In the genomic region with DNA sequence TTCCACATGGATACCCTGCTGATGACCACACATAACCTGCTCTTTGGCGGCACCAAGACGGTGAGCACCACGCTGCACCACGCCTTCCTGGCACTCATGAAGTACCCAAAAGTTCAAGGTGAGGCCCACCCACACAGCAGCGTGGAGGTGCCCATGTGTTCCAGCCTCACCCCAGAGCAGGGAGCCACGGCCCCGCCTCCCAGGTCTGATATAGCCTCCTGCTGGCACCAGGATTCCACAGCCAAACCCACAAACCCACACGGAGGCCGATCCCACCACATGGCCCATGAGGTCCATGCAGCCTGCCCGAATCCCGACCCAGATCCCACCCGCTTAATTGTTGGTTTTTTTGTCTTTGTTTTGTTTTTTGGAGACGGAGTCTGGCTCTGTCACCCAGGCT, we compare ENCODE assay signal across 13 cellular contexts. TPM values are rescaled to one million over a fixed set of nuclear protein-coding genes. Genes with fewer than 3 reads are reported as not detected.
A peak's percentile ranks its signal among the peaks of the same experiment; 100 is the strongest.
DNase-seq lines count a peak whose midpoint lies in the region; ATAC-seq, FAIRE-seq and TF ChIP-seq lines count a peak whose summit lies in the region.
"Not testable (repeated sequence)": the region's sequence is repeated elsewhere in the genome, so short reads cannot be mapped to it uniquely, and the experiment has no call there.
"Had no signal": no experiment of that assay in that cellular context is flagged by ENCODE, and none has a peak within 500 bp of the region (broad histone marks: within the 10 kb centered on the region; RNA-seq: fewer than 3 reads in every experiment).

No MANE protein-coding gene starts in this region.

- CTCF ChIA-PET in CD8-positive, alpha-beta memory T cell (lab: Charles Lee): interaction anchor here (0.7 to 2.6 kb wide), 3 partner anchors 13 to 460 kb away, joined by 3 to 8 read pairs (median 3); no protein-coding TSS in a partner anchor

- not testable (repeated sequence) for ATAC-seq in CD4-positive, CD25-positive, alpha-beta regulatory T cell (ENCODE audit: low read depth in 2 of 2); natural killer cell; stimulated activated effector memory CD8-positive, alpha-beta T cell treated with anti-CD3 and anti-CD28 coated beads, Interleukin-12 subunit alpha, Interleukin-12 subunit beta, amount 100 ng/mL, for 72 hours

- not testable (repeated sequence) for H3K4me3 Mint-ChIP-seq in CD4-positive, CD25-positive, alpha-beta regulatory T cell; T-helper 1 cell treated with Interleukin-12 subunit alpha and Interleukin-12 subunit beta and Interleukin-4 antibody, amounts not matched to agents 30 μg/mL and 1 μg/mL, for 36 hours; activated naive CD4-positive, alpha-beta T cell treated with anti-CD3 and anti-CD28 coated beads, Interleukin-2, amount 50 U/mL, for 24 hours; natural killer cell; stimulated activated effector memory CD8-positive, alpha-beta T cell treated with anti-CD3 and anti-CD28 coated beads, Interleukin-12 subunit alpha, Interleukin-12 subunit beta, amount 100 ng/mL, for 72 hours
- peak overlapping the region in 1 of 7 donors; percentile 63 for H3K4me3 Mint-ChIP-seq in CD8-positive, alpha-beta memory T cell

- not testable (repeated sequence) for H3K9me3 Mint-ChIP-seq in CD4-positive, CD25-positive, alpha-beta regulatory T cell; CD8-positive, alpha-beta memory T cell; T-helper 1 cell treated with Interleukin-12 subunit alpha and Interleukin-12 subunit beta and Interleukin-4 antibody, amounts not matched to agents 30 μg/mL and 1 μg/mL, for 36 hours; activated naive CD4-positive, alpha-beta T cell treated with anti-CD3 and anti-CD28 coated beads, Interleukin-2, amount 50 U/mL, for 24 hours; natural killer cell; stimulated activated effector memory CD8-positive, alpha-beta T cell treated with anti-CD3 and anti-CD28 coated beads, Interleukin-12 subunit alpha, Interleukin-12 subunit beta, amount 100 ng/mL, for 72 hours

- DNase-seq in CD4-positive, CD25-positive, alpha-beta regulatory T cell; CD8-positive, alpha-beta memory T cell; natural killer cell; stimulated activated effector memory CD8-positive, alpha-beta T cell treated with anti-CD3 and anti-CD28 coated beads, Interleukin-12 subunit alpha, Interleukin-12 subunit beta, amount 100 ng/mL, for 72 hours (ENCODE audit: low spot score in 2 of 2): not testable (repeated sequence)
- DNase-seq in kidney: peak; percentile 26

- H3K27ac ChIP-seq in CD4-positive, CD25-positive, alpha-beta regulatory T cell (ENCODE audit: insufficient read depth, low read length, poor library complexity, severe bottlenecking); CD8-positive, alpha-beta memory T cell (ENCODE audit: low read depth, low read length); kidney (ENCODE audit: low read depth in 2 of 2, low read length in 2 of 2): not testable (repeated sequence)

- not testable (repeated sequence) for H3K27me3 ChIP-seq in CD4-positive, CD25-positive, alpha-beta regulatory T cell (ENCODE audit: control insufficient read depth, insufficient read depth, low read length); CD8-positive, alpha-beta memory T cell (ENCODE audit: insufficient read depth, low read length, poor library complexity, severe bottlenecking)

- H3K4me3 ChIP-seq in CD4-positive, CD25-positive, alpha-beta regulatory T cell (ENCODE audit: low read depth, low read length); CD8-positive, alpha-beta memory T cell (ENCODE audit: low read length); kidney (ENCODE audit: low read length in 2 of 2): not testable (repeated sequence)

- H3K9ac ChIP-seq in kidney (ENCODE audit: low read length in 2 of 2): not testable (repeated sequence)

- not testable (repeated sequence) for H3K27me3 Mint-ChIP-seq in CD4-positive, CD25-positive, alpha-beta regulatory T cell; CD8-positive, alpha-beta memory T cell; activated naive CD4-positive, alpha-beta T cell treated with anti-CD3 and anti-CD28 coated beads, Interleukin-2, amount 50 U/mL, for 24 hours; natural killer cell (ENCODE audit: low read depth in 2 of 2)
- H3K27me3 Mint-ChIP-seq in T-helper 1 cell treated with Interleukin-12 subunit alpha and Interleukin-12 subunit beta and Interleukin-4 antibody, amounts not matched to agents 30 μg/mL and 1 μg/mL, for 36 hours (ENCODE audit: low read depth): peaks cover 18% of the 10 kb centered on the region

- intact Hi-C loops in kidney (cut with DNase I): not testable (repeated sequence)
- intact Hi-C loops in natural killer cell (cut with micrococcal nuclease): loop anchor here (5.0 kb wide), 1 partner anchor 656 kb away; the partner anchor contains the start of genes BLVRB and SPTBN4

- not testable (repeated sequence) for H3K9me3 ChIP-seq in CD4-positive, CD25-positive, alpha-beta regulatory T cell (ENCODE audit: control insufficient read depth in 2 of 2, low read length in 2 of 2); CD8-positive, alpha-beta memory T cell (ENCODE audit: low read length); kidney (ENCODE audit: control insufficient read depth in 1 of 2, low read length in 2 of 2)

- FAIRE-seq in kidney (lab: Jason Lieb, UNC): not testable (repeated sequence)

- H3K4me1 ChIP-seq in CD4-positive, CD25-positive, alpha-beta regulatory T cell (ENCODE audit: control insufficient read depth, insufficient read depth, low read length, poor library complexity, severe bottlenecking): peaks cover 12% of the 10 kb centered on the region
- H3K4me1 ChIP-seq in CD8-positive, alpha-beta memory T cell (ENCODE audit: insufficient read depth, low read length): peaks cover 26% of the 10 kb centered on the region
- not testable (repeated sequence) for H3K4me1 ChIP-seq in kidney (ENCODE audit: control insufficient read depth in 1 of 2, insufficient read depth in 1 of 2, low read depth in 1 of 2, low read length in 2 of 2)

- peak overlapping the region in 2 of 3 donors; percentile 58 to 76 for H3K27ac Mint-ChIP-seq in CD4-positive, CD25-positive, alpha-beta regulatory T cell
- H3K27ac Mint-ChIP-seq in CD8-positive, alpha-beta memory T cell: peak overlapping the region in 6 of 8 donors; percentile 39 to 94 (median 87)
- peak overlapping the region; percentile 21 for H3K27ac Mint-ChIP-seq in T-helper 1 cell treated with Interleukin-12 subunit alpha and Interleukin-12 subunit beta and Interleukin-4 antibody, amounts not matched to agents 30 μg/mL and 1 μg/mL, for 36 hours
- peak overlapping the region; percentile 62 for H3K27ac Mint-ChIP-seq in activated naive CD4-positive, alpha-beta T cell treated with anti-CD3 and anti-CD28 coated beads, Interleukin-2, amount 50 U/mL, for 24 hours
- peak overlapping the region; percentile 84 to 96 for H3K27ac Mint-ChIP-seq in natural killer cell
- H3K27ac Mint-ChIP-seq in stimulated activated effector memory CD8-positive, alpha-beta T cell treated with anti-CD3 and anti-CD28 coated beads, Interleukin-12 subunit alpha, Interleukin-12 subunit beta, amount 100 ng/mL, for 72 hours: peak overlapping the region; percentile 64

- H3K4me1 Mint-ChIP-seq in CD4-positive, CD25-positive, alpha-beta regulatory T cell: peaks cover 4 to 37% (median 14%) of the 10 kb centered on the region in 4 donors
- peaks cover 43 to 48% (median 46%) of the 10 kb centered on the region in 3 donors for H3K4me1 Mint-ChIP-seq in CD8-positive, alpha-beta memory T cell
- H3K4me1 Mint-ChIP-seq in T-helper 1 cell treated with Interleukin-12 subunit alpha and Interleukin-12 subunit beta and Interleukin-4 antibody, amounts not matched to agents 30 μg/mL and 1 μg/mL, for 36 hours (ENCODE audit: low read depth): peaks cover 26% of the 10 kb centered on the region
- peaks cover 38% of the 10 kb centered on the region for H3K4me1 Mint-ChIP-seq in activated naive CD4-positive, alpha-beta T cell treated with anti-CD3 and anti-CD28 coated beads, Interleukin-2, amount 50 U/mL, for 24 hours
- peaks cover 39 to 63% of the 10 kb centered on the region in 2 donors for H3K4me1 Mint-ChIP-seq in natural killer cell
- H3K4me1 Mint-ChIP-seq in stimulated activated effector memory CD8-positive, alpha-beta T cell treated with anti-CD3 and anti-CD28 coated beads, Interleukin-12 subunit alpha, Interleukin-12 subunit beta, amount 100 ng/mL, for 72 hours: peaks cover 48% of the 10 kb centered on the region

- not testable (repeated sequence) for H3K36me3 Mint-ChIP-seq in CD4-positive, CD25-positive, alpha-beta regulatory T cell; CD8-positive, alpha-beta memory T cell; T-helper 1 cell treated with Interleukin-12 subunit alpha and Interleukin-12 subunit beta and Interleukin-4 antibody, amounts not matched to agents 30 μg/mL and 1 μg/mL, for 36 hours (ENCODE audit: low read depth); activated naive CD4-positive, alpha-beta T cell treated with anti-CD3 and anti-CD28 coated beads, Interleukin-2, amount 50 U/mL, for 24 hours; natural killer cell; stimulated activated effector memory CD8-positive, alpha-beta T cell treated with anti-CD3 and anti-CD28 coated beads, Interleukin-12 subunit alpha, Interleukin-12 subunit beta, amount 100 ng/mL, for 72 hours

- not testable (repeated sequence) for H3K36me3 ChIP-seq in CD4-positive, CD25-positive, alpha-beta regulatory T cell (ENCODE audit: control insufficient read depth, insufficient read depth, low read length); CD8-positive, alpha-beta memory T cell (ENCODE audit: insufficient read depth, low read length); kidney (ENCODE audit: control insufficient read depth in 1 of 2, insufficient read depth in 2 of 2, low read length in 2 of 2)

- not testable (repeated sequence) for TF ChIP-seq CTCF in kidney (IDR thresholded peaks at IDR 0.05; ENCODE audit: borderline replicate concordance, extremely low read depth, insufficient read depth); natural killer cell (IDR thresholded peaks at IDR 0.05)

- POLR2A ChIA-PET in CD8-positive, alpha-beta memory T cell (lab: Charles Lee): not testable (repeated sequence)

RNA-seq across cellular contexts. Expression of gene CYP2F1, which starts 8.6 kb away (rescaled TPM):
- 0.25 TPM for total RNA-seq in CD4-positive, CD25-positive, alpha-beta regulatory T cell
- not detected for polyA plus RNA-seq in CD4-positive, CD25-positive, alpha-beta regulatory T cell
- not detected for total RNA-seq in CD8-positive, alpha-beta memory T cell
- not detected for polyA plus RNA-seq in CD8-positive, alpha-beta memory T cell
- total RNA-seq in kidney: not detected
- polyA plus RNA-seq in kidney (ENCODE audit: insufficient read depth, low read depth, low replicate concordance): not detected
- 1 to 10 TPM in 2 of 3 donors, under 1 TPM in 1; 0.93 to 4.7 (median 4.5) TPM for total RNA-seq in natural killer cell
- total RNA-seq: Daoy, GM23338, HFFc6, HT1080 had no signal
- polyA plus RNA-seq: A549, BJ had no signal

RNA-seq across cellular contexts. Expression of gene CYP2A13, which starts 34.6 kb away (rescaled TPM):
- not detected for total RNA-seq in CD4-positive, CD25-positive, alpha-beta regulatory T cell
- polyA plus RNA-seq in CD4-positive, CD25-positive, alpha-beta regulatory T cell: not detected
- not detected for total RNA-seq in CD8-positive, alpha-beta memory T cell
- polyA plus RNA-seq in CD8-positive, alpha-beta memory T cell: not detected
- total RNA-seq in kidney: not detected
- polyA plus RNA-seq in kidney (ENCODE audit: insufficient read depth, low read depth, low replicate concordance): not detected
- not detected for total RNA-seq in natural killer cell
- total RNA-seq: Daoy, HFFc6, HT1080 had no signal
- polyA plus RNA-seq: A549, BJ had no signal

Comparison
In these comparisons a context has a peak if more than half of its experiments do, and no peak if none do; other contexts are left out.
1. H3K27ac Mint-ChIP-seq: peak in every context shown above with its lines; median percentile 90 in natural killer cell; 87 in CD8-positive, alpha-beta memory T cell; 67 in CD4-positive, CD25-positive, alpha-beta regulatory T cell; 64 in stimulated activated effector memory CD8-positive, alpha-beta T cell treated with anti-CD3 and anti-CD28 coated beads, Interleukin-12 subunit alpha, Interleukin-12 subunit beta, amount 100 ng/mL, for 72 hours; 62 in activated naive CD4-positive, alpha-beta T cell treated with anti-CD3 and anti-CD28 coated beads, Interleukin-2, amount 50 U/mL, for 24 hours; 21 in T-helper 1 cell treated with Interleukin-12 subunit alpha and Interleukin-12 subunit beta and Interleukin-4 antibody, amounts not matched to agents 30 μg/mL and 1 μg/mL, for 36 hours.